In genomic region chr7:111561909-111562732, GRCh38 we compare ENCODE assay signal across 9 cellular contexts. TPM values are rescaled to one million over a fixed set of nuclear protein-coding genes. Genes with fewer than 3 reads are reported as not detected.
DNase-seq lines count a peak whose midpoint lies in the region; ATAC-seq, FAIRE-seq and TF ChIP-seq lines count a peak whose summit lies in the region.
"Had no signal": no experiment of that assay in that cellular context is flagged by ENCODE, and none has a peak within 500 bp of the region (broad histone marks: within the 10 kb centered on the region; RNA-seq: fewer than 3 reads in every experiment).

TSS of gene IMMP2L (minus strand) at chr7:111562492.

- H3K27ac ChIP-seq in keratinocyte (ENCODE audit: control insufficient read depth, insufficient read depth, low read length), result peak within 1 kb of the TSS; percentile 78

- peak; percentile 23 for FAIRE-seq in keratinocyte (lab: Jason Lieb, UNC)
- FAIRE-seq: TTC549 had no signal

- no peaks in the 10 kb centered on the region for H4K20me1 ChIP-seq in keratinocyte (ENCODE audit: control insufficient read depth, extremely low read depth, insufficient read depth, low read length)

- peak within 1 kb of the TSS; percentile 95 for H2AFZ ChIP-seq in keratinocyte (ENCODE audit: control insufficient read depth, low read length)

- H3K36me3 ChIP-seq in keratinocyte (ENCODE audit: control insufficient read depth in 2 of 2, extremely low read depth in 1 of 2, insufficient read depth in 2 of 2, low read length in 2 of 2), result peaks cover 3% of the 10 kb centered on the region in 2 experiments

- peak within 1 kb of the TSS; percentile 89 for H3K9ac ChIP-seq in keratinocyte (ENCODE audit: control insufficient read depth, extremely low read depth, insufficient read depth, low read length)

- DNase-seq in AG09319 (ENCODE audit: extremely low read depth, low read depth) (peak; percentile 32), NCI-H226 (peak; percentile 70), keratinocyte (ENCODE audit: low read depth, low spot score) (peak; percentile 19)
- peak; percentile 86 for DNase-seq in central memory CD4-positive, alpha-beta T cell
- DNase-seq in stimulated activated CD4-positive, alpha-beta T cell treated with anti-CD3 and anti-CD28 coated beads, Interleukin-12 subunit alpha, Interleukin-12 subunit beta, amount 100 ng/mL, for 48 hours (ENCODE audit: low read depth in 2 of 3, low spot score in 1 of 3), result peak; percentile 80 to 90 (median 87)

- H3K27me3 ChIP-seq in keratinocyte (ENCODE audit: control insufficient read depth, extremely low read depth, insufficient read depth, low read length), result no peaks in the 10 kb centered on the region

- H3K4me3 ChIP-seq in keratinocyte (ENCODE audit: control insufficient read depth in 2 of 3, extremely low read depth in 1 of 3, insufficient read depth in 2 of 3, low read depth in 1 of 3, low read length in 3 of 3), result peak within 1 kb of the TSS; percentile 65 to 90 (median 79)

- H3K79me2 ChIP-seq in keratinocyte (ENCODE audit: control insufficient read depth, insufficient read depth, low read length), result peaks cover 2% of the 10 kb centered on the region

- no peaks in the 10 kb centered on the region for H3K9me1 ChIP-seq in keratinocyte (ENCODE audit: control insufficient read depth, extremely low read depth, insufficient read depth, low read length)

- ATAC-seq in GM18873 (IDR thresholded peaks at IDR 0.05; ENCODE audit: low FRiP score, unreplicated experiment) (peak; percentile 86), HG03135 (IDR thresholded peaks at IDR 0.05; ENCODE audit: unreplicated experiment) (peak; percentile 92)
- peak; percentile 90 to 95 for ATAC-seq in activated CD4-positive, CD25-positive, alpha-beta regulatory T cell treated with anti-CD3 and anti-CD28 coated beads, Interleukin-2, amount 50 U/mL, for 24 hours

- H3K4me1 ChIP-seq in keratinocyte (ENCODE audit: control insufficient read depth, extremely low read depth, insufficient read depth, low read length), result peaks cover 17% of the 10 kb centered on the region

- H3K4me2 ChIP-seq in keratinocyte (ENCODE audit: control insufficient read depth, extremely low read depth, insufficient read depth, low read depth, low read length), result peak within 1 kb of the TSS; percentile 93

- peak; percentile 40 for TF ChIP-seq CTCF in AG09319 (IDR thresholded peaks at IDR 0.05; ENCODE audit: low read depth, low read length)
- peak in 2 of 3 experiments; percentile 12 to 43 for TF ChIP-seq CTCF in keratinocyte (optimal IDR thresholded peaks at IDR 0.05 in 1 of 3, IDR thresholded peaks at IDR 0.05 in 1 of 3, conservative IDR thresholded peaks at IDR 0.05 in 1 of 3; ENCODE audit: extremely low read depth in 1 of 3, insufficient read depth in 2 of 3, low read length in 3 of 3)

- dilution Hi-C loops in keratinocyte (cut with MboI; ENCODE audit: extremely low pct_ligation_motif_present, low sequenced_read_pairs), result no loop called here

- H3K9me3 ChIP-seq in keratinocyte (ENCODE audit: control insufficient read depth, low read depth, low read length), result no peaks in the 10 kb centered on the region

RNA-seq across cellular contexts. Expression of gene IMMP2L, which starts in this region (rescaled TPM):
- polyA plus RNA-seq in keratinocyte, result 12.0 to 14.1 TPM (median 12.6 TPM) in 3 replicates
- 9.2 TPM for polyA plus RNA-seq in keratinocyte (2011; ENCODE audit: low read depth)
- polyA plus RNA-seq in keratinocyte (2011; cell fraction: cytosol; rRNA removed), result 10.5 and 15.9 TPM in 2 replicates
- polyA plus RNA-seq in keratinocyte (2011; cell fraction: nucleus; rRNA removed), result 31.6 and 34.1 TPM in 2 replicates
- polyA plus RNA-seq in keratinocyte (2012; ENCODE audit: low replicate concordance), result 12.4 and 13.3 TPM in 2 replicates
- polyA minus RNA-seq in keratinocyte, result 2.0 to 20.1 TPM (median 10.0 TPM) in 3 replicates
- polyA minus RNA-seq in keratinocyte (2011; cell fraction: cytosol; rRNA and poly(A)+ RNA removed), result 4.0 TPM
- polyA minus RNA-seq in keratinocyte (2011; cell fraction: nucleus; rRNA and poly(A)+ RNA removed), result 20.5 and 32.7 TPM in 2 replicates

Comparison
In these comparisons a context has a peak if more than half of its experiments do, and no peak if none do; other contexts are left out.
1. Peak in every context shown above with its lines: DNase-seq, ATAC-seq, H3K4me3 ChIP-seq and H3K27ac ChIP-seq.
2. DNase-seq: peak in every context shown above with its lines; median percentile 87 in stimulated activated CD4-positive, alpha-beta T cell treated with anti-CD3 and anti-CD28 coated beads, Interleukin-12 subunit alpha, Interleukin-12 subunit beta, amount 100 ng/mL, for 48 hours; 86 in central memory CD4-positive, alpha-beta T cell; 70 in NCI-H226; 32 in AG09319; 19 in keratinocyte.